Comparison of ENCODE assay signal across 20 cellular contexts in genomic region chr1:22815421-22816062, GRCh38.
DNase-seq lines count a peak whose midpoint lies in the region; ATAC-seq and TF ChIP-seq lines count a peak whose summit lies in the region.
"Had no signal": no experiment of that assay in that cellular context is flagged by ENCODE, and none has a peak within 500 bp of the region (broad histone marks: within the 10 kb centered on the region; RNA-seq: fewer than 3 reads in every experiment).

No MANE protein-coding gene starts in this region.

- H3K27me3 ChIP-seq in right cardiac atrium (ENCODE audit: control insufficient read depth, insufficient read depth) (no peaks in the 10 kb centered on the region), tibial artery (peaks cover 0 to 15% of the 10 kb centered on the region in 2 donors), adrenal gland (no peaks in the 10 kb centered on the region)
- H3K27me3 ChIP-seq: gastroesophageal sphincter had no signal

- H3K27ac ChIP-seq in right cardiac atrium (ENCODE audit: low read length) (no peak overlapping the region), tibial artery (peak overlapping the region; percentile 18 to 21), adrenal gland (peak overlapping the region in 1 of 5 donors; percentile 73)
- H3K27ac ChIP-seq: gastroesophageal sphincter had no signal

- H3K27me3 Mint-ChIP-seq in brain = peaks cover 8% of the 10 kb centered on the region
- H3K27me3 Mint-ChIP-seq: activated CD4-positive, alpha-beta memory T cell treated with anti-CD3 and anti-CD28 coated beads, Interleukin-2, amount 10 ng/mL, durations not matched to agents 7 days and 5 days; CD4-positive, alpha-beta T cell had no signal

- 50% methylated on average over 12 of the region's 12 CpGs for WGBS in right cardiac atrium
- 67 to 71% (median 68%) methylated on average over 9 to 12 of the region's 12 CpGs for WGBS in adrenal gland, 4 donors

- no peak overlapping the region for H3K4me3 Mint-ChIP-seq in brain
- H3K4me3 Mint-ChIP-seq: activated CD4-positive, alpha-beta memory T cell treated with anti-CD3 and anti-CD28 coated beads, Interleukin-2, amount 10 ng/mL, durations not matched to agents 7 days and 5 days; CD4-positive, alpha-beta T cell; central memory CD8-positive, alpha-beta T cell had no signal

- intact Hi-C loops in right cardiac atrium (cut with DNase I) (no loop called here), posterior cingulate gyrus (cut with DNase I) (no loop called here), tibial artery (cut with DNase I; ENCODE audit: low total_unique reads) (no loop called here), adrenal gland (cut with DNase I) (no loop called here)

- peak overlapping the region; percentile 42 to 89 (median 65) for H3K27ac Mint-ChIP-seq in brain
- H3K27ac Mint-ChIP-seq: activated CD4-positive, alpha-beta memory T cell treated with anti-CD3 and anti-CD28 coated beads, Interleukin-2, amount 10 ng/mL, durations not matched to agents 7 days and 5 days; CD4-positive, alpha-beta T cell had no signal

- no peaks in the 10 kb centered on the region for H3K36me3 ChIP-seq in tibial artery
- H3K36me3 ChIP-seq in adrenal gland (replicated peaks in 1 of 2) = no peaks in the 10 kb centered on the region
- H3K36me3 ChIP-seq: gastroesophageal sphincter had no signal

- H3K36me3 Mint-ChIP-seq in brain = peaks cover 4% of the 10 kb centered on the region

- peaks cover 68% of the 10 kb centered on the region for H3K4me1 Mint-ChIP-seq in brain
- H3K4me1 Mint-ChIP-seq: activated CD4-positive, alpha-beta memory T cell treated with anti-CD3 and anti-CD28 coated beads, Interleukin-2, amount 10 ng/mL, durations not matched to agents 7 days and 5 days; central memory CD8-positive, alpha-beta T cell had no signal

- TF ChIP-seq CTCF in brain (conservative IDR thresholded peaks at IDR 0.05) (no peak), tibial artery (IDR thresholded peaks at IDR 0.05) (no peak), adrenal gland (IDR thresholded peaks at IDR 0.05) (no peak)

- H3K9me3 ChIP-seq in right cardiac atrium (ENCODE audit: control insufficient read depth, low read length) (no peaks in the 10 kb centered on the region), tibial artery (no peaks in the 10 kb centered on the region), adrenal gland (replicated peaks in 1 of 3) (no peaks in the 10 kb centered on the region)
- H3K9me3 ChIP-seq: gastroesophageal sphincter had no signal

- no peak for TF ChIP-seq POLR2A in adrenal gland (IDR thresholded peaks at IDR 0.05)

- ATAC-seq in right cardiac atrium = peak; percentile 60 to 78
- no peak for ATAC-seq in GM18517 (IDR thresholded peaks at IDR 0.05; ENCODE audit: unreplicated experiment)
- ATAC-seq: gastroesophageal sphincter had no signal

- H3K4me3 ChIP-seq in right cardiac atrium (ENCODE audit: low read length) (no peak overlapping the region), tibial artery (no peak overlapping the region), adrenal gland (no peak overlapping the region)
- H3K4me3 ChIP-seq: gastroesophageal sphincter had no signal

- DNase-seq in right cardiac atrium = peak; percentile 57 to 89 (median 86)
- DNase-seq in posterior cingulate gyrus = peak in 6 of 10 donors; percentile 33 to 89 (median 50)
- peak in 1 of 2 donors; percentile 42 for DNase-seq in tibial artery
- DNase-seq in GM19240 (ENCODE audit: insufficient read length, low spot score) = no peak
- no peak for DNase-seq in activated gamma-delta T cell (lab: John Stamatoyannopoulos, UW)
- no peak for DNase-seq in adrenal gland
- DNase-seq: activated CD4-positive, alpha-beta memory T cell treated with anti-CD3 and anti-CD28 coated beads, Interleukin-2, amount 10 ng/mL, durations not matched to agents 7 days and 5 days; CD4-positive, alpha-beta T cell; effector CD8-positive, alpha-beta T cell; GF-D8; H7; islet precursor cell; KG1; MV-4-11; NCI-H2171 treated with DMSO at 0.1 percent for 48 hours; trophoblast cell had no signal

- H3K9me3 Mint-ChIP-seq in brain = no peaks in the 10 kb centered on the region
- H3K9me3 Mint-ChIP-seq: activated CD4-positive, alpha-beta memory T cell treated with anti-CD3 and anti-CD28 coated beads, Interleukin-2, amount 10 ng/mL, durations not matched to agents 7 days and 5 days; CD4-positive, alpha-beta T cell; central memory CD8-positive, alpha-beta T cell had no signal

- H3K4me1 ChIP-seq in right cardiac atrium (ENCODE audit: control insufficient read depth, insufficient read depth, low read length) = no peaks in the 10 kb centered on the region
- H3K4me1 ChIP-seq in tibial artery = peaks cover 0 to 21% (median 4%) of the 10 kb centered on the region in 4 donors
- peaks cover 0 to 7% of the 10 kb centered on the region in 2 donors for H3K4me1 ChIP-seq in adrenal gland (replicated peaks in 1 of 2)

Comparison
In these comparisons a context has a peak if more than half of its experiments do, and no peak if none do; other contexts are left out.
1. DNase-seq: peak in right cardiac atrium (3 of 3) and posterior cingulate gyrus (6 of 10); none in GM19240 (single experiment), activated gamma-delta T cell (single experiment) and adrenal gland (0 of 7).